ENCODE assay signal across 31 cellular contexts in genomic region chr20:47980336-47981177, GRCh38.
"Had no signal": no experiment of that assay in that cellular context is flagged by ENCODE, and none has a peak within 500 bp of the region (broad histone marks: within the 10 kb centered on the region; RNA-seq: fewer than 3 reads in every experiment).

No MANE protein-coding gene starts in this region.

- H3K27me3 ChIP-seq: ascending aorta, cardiac muscle cell, esophagus squamous epithelium had no signal

- H3K9me3 ChIP-seq: ascending aorta, esophagus squamous epithelium, spleen, transverse colon had no signal

- H3K4me3 ChIP-seq: ascending aorta, cardiac muscle cell, esophagus squamous epithelium, spleen, transverse colon had no signal

- H3K9ac ChIP-seq: parathyroid adenoma had no signal

- H3K27ac ChIP-seq: ascending aorta, cardiac muscle cell, epithelial cell of prostate, esophagus squamous epithelium, parathyroid adenoma, spleen, transverse colon, WERI-Rb-1 had no signal

- FAIRE-seq: frontal cortex, kidney had no signal

- DNase-seq: activated CD4-positive, alpha-beta T cell treated with anti-CD3 and anti-CD28 coated beads for 48 hours; activated CD4-positive, alpha-beta T cell treated with anti-CD3 and anti-CD28 coated beads, Interleukin-2, amount 50 U/mL, for 48 hours; activated CD8-positive, alpha-beta memory T cell treated with anti-CD3 and anti-CD28 coated beads for 24 hours; activated gamma-delta T cell; activated naive CD4-positive, alpha-beta T cell treated with anti-CD3 and anti-CD28 coated beads, Interleukin-2, amount 10 ng/mL, durations not matched to agents 7 days and 5 days; activated naive CD8-positive, alpha-beta T cell treated with anti-CD3 and anti-CD28 coated beads, Interleukin-2, amount 10 ng/mL, durations not matched to agents 7 days and 5 days; cortex of kidney; esophagus squamous epithelium; hippocampal formation; kidney; left colon; mammary epithelial cell; midbrain; naive thymus-derived CD4-positive, alpha-beta T cell; occipital lobe; right cardiac atrium; spleen; stimulated activated naive CD4-positive, alpha-beta T cell; T-helper 17 cell; T1000; transverse colon; WERI-Rb-1 had no signal

- H3K79me2 ChIP-seq: parathyroid adenoma had no signal

- H3K36me3 ChIP-seq: ascending aorta, cardiac muscle cell, esophagus squamous epithelium, spleen, transverse colon, WERI-Rb-1 had no signal

- H3K4me3 Mint-ChIP-seq: activated naive CD4-positive, alpha-beta T cell treated with anti-CD3 and anti-CD28 coated beads, Interleukin-2, amount 10 ng/mL, durations not matched to agents 7 days and 5 days; activated naive CD8-positive, alpha-beta T cell treated with anti-CD3 and anti-CD28 coated beads, Interleukin-2, amount 10 ng/mL, durations not matched to agents 7 days and 5 days; activated T-helper 1 cell treated with anti-CD3 and anti-CD28 coated beads, Interleukin-12 subunit alpha, Interleukin-12 subunit beta, Interleukin-2, Interleukin-4 antibody, amounts not matched to agents 30 ng/mL and 10 ng/mL and 1 ng/mL, durations not matched to agents 14 hours and 24 hours and 36 hours; naive thymus-derived CD4-positive, alpha-beta T cell; neural crest cell; T-helper 17 cell had no signal

- H2AFZ ChIP-seq: parathyroid adenoma had no signal

- ATAC-seq: activated CD4-positive, CD25-positive, alpha-beta regulatory T cell treated with anti-CD3 and anti-CD28 coated beads, Interleukin-2, amount 50 U/mL, for 24 hours; left colon; naive thymus-derived CD4-positive, alpha-beta T cell; T-helper 17 cell had no signal

- H3K36me3 Mint-ChIP-seq: activated naive CD4-positive, alpha-beta T cell treated with anti-CD3 and anti-CD28 coated beads, Interleukin-2, amount 10 ng/mL, durations not matched to agents 7 days and 5 days; activated naive CD8-positive, alpha-beta T cell treated with anti-CD3 and anti-CD28 coated beads, Interleukin-2, amount 10 ng/mL, durations not matched to agents 7 days and 5 days; brain; naive thymus-derived CD4-positive, alpha-beta T cell had no signal

- H3K4me1 ChIP-seq: ascending aorta, parathyroid adenoma, transverse colon had no signal

- H3K27ac Mint-ChIP-seq: activated naive CD4-positive, alpha-beta T cell treated with anti-CD3 and anti-CD28 coated beads, Interleukin-2, amount 10 ng/mL, durations not matched to agents 7 days and 5 days; activated naive CD8-positive, alpha-beta T cell treated with anti-CD3 and anti-CD28 coated beads, Interleukin-2, amount 10 ng/mL, durations not matched to agents 7 days and 5 days; activated T-helper 1 cell treated with anti-CD3 and anti-CD28 coated beads, Interleukin-12 subunit alpha, Interleukin-12 subunit beta, Interleukin-2, Interleukin-4 antibody, amounts not matched to agents 30 ng/mL and 10 ng/mL and 1 ng/mL, durations not matched to agents 14 hours and 24 hours and 36 hours; naive thymus-derived CD4-positive, alpha-beta T cell had no signal

- H3K9me3 Mint-ChIP-seq: activated naive CD4-positive, alpha-beta T cell treated with anti-CD3 and anti-CD28 coated beads, Interleukin-2, amount 10 ng/mL, durations not matched to agents 7 days and 5 days; activated naive CD8-positive, alpha-beta T cell treated with anti-CD3 and anti-CD28 coated beads, Interleukin-2, amount 10 ng/mL, durations not matched to agents 7 days and 5 days; activated T-helper 1 cell treated with anti-CD3 and anti-CD28 coated beads, Interleukin-12 subunit alpha, Interleukin-12 subunit beta, Interleukin-2, Interleukin-4 antibody, amounts not matched to agents 30 ng/mL and 10 ng/mL and 1 ng/mL, durations not matched to agents 14 hours and 24 hours and 36 hours had no signal
